In the genomic region with DNA sequence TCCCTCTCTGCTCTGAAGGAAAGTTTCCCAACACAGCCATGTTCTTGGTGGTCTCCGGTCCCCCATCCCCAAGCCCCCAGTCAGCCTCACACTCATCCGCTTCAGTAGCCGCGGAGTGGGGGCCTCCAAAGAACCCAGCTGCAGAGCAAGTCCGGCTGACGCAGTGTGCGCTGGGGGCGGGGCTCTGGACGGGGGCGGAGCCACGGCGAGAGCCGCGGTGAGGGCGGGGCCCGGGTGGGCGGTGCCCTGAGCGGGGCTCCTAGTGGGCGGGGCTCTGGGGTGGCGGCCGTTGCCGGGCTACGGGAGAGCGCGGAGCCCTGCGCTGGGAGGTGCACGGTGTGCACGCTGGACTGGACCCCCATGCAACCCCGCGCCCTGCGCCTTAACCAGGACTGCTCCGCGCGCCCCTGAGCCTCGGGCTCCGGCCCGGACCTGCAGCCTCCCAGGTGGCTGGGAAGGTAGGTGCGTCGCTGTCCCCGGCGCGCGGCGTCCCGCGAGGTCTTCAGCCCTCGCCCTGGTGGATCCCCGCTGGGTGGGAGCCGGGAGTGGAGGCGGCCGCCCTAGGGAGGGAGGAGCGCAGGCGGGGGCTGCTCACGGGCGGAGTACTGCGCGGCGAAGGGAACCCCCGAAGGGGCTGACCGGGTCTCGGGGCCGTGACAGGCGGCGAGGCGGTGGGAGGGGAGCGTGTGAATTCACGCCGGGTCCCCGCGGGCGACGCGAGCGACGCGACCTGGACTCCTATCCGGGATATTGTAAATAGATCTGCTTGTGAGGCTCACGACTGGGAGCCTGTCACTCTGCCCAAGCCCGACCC, we compare ENCODE assay signal across 1 cellular context.
TF ChIP-seq lines count a peak whose summit lies in the region.

No MANE protein-coding gene starts in this region.

TF ChIP-seq in IMR-90, 13 proteins besides CTCF, POLR2A, EP300 and RAD21 (continued from another document):
- TF ChIP-seq CHD1 (IDR thresholded peaks at IDR 0.05; ENCODE audit: low read depth, low read length) (no peak), ELK1 (IDR thresholded peaks at IDR 0.05; ENCODE audit: borderline replicate concordance, low read depth, low read length) (no peak), SMC3 (IDR thresholded peaks at IDR 0.05; ENCODE audit: low read depth, low read length) (no peak), USF2 (IDR thresholded peaks at IDR 0.05; ENCODE audit: low read depth, low read length) (no peak), FOS (IDR thresholded peaks at IDR 0.05; ENCODE audit: low read depth, low read length) (no peak), NFE2L2 (IDR thresholded peaks at IDR 0.05; ENCODE audit: low read depth, low read length) (no peak), RFX5 (IDR thresholded peaks at IDR 0.05; ENCODE audit: low read depth, low read length) (no peak), MAZ (IDR thresholded peaks at IDR 0.05; ENCODE audit: borderline replicate concordance, low read depth, low read length) (peak; percentile 84; the same call in 1 of the 2 replicates), MXI1 (IDR thresholded peaks at IDR 0.05; ENCODE audit: borderline replicate concordance, low read depth, low read length) (peak; percentile 91), CEBPB (IDR thresholded peaks at IDR 0.05; ENCODE audit: low read depth, low read length) (no peak), BHLHE40 (IDR thresholded peaks at IDR 0.05; ENCODE audit: low read depth, low read length) (no peak), MAFK (IDR thresholded peaks at IDR 0.05; ENCODE audit: low read depth, low read length) (no peak)
TF ChIP-seq in IMR-90: peak in this region for 2.
